1 cellular context compared by ENCODE assay signal in the genomic region with DNA sequence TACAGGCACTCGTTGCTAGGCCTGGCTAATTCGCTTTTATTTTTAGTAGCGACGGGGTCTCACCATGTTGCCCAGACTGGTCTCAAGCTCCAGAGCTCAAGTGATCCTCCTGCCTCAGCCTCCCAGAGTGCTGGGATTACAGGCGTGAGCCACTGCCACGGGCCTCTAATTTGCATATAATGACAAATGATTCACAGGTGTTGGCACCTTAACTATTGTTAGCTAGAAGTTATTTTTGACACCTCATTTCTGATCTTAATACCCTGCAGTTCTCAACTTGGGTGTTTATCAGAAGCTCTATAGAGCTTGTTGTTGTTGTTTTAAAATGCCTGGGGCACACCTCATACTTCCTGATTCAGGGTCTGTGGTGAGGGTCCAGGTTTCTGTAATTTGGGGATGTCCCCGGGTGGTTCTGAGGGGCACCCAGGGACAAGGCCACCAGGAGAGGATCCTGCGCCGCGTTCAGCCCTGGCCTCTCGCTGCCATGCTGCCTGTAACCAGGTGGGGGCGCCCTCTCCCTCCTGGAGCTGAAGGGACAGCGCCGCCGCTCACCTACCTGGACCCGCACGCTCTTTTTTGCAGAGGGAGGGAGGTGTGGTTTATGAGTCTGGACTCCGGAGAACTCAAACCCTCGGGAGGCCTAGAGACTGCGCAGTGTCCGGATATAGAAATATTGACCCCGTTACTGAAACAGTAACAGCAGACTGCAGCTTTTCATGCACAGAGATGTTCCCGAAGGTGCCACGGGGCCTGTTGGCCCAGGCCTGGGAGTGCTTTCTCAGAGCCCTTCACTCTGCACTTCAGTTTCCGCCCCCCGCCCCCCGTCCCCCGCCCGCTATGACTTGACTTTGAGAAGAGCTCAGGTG.
A peak's percentile ranks its signal among the peaks of the same experiment; 100 is the strongest.
TF ChIP-seq lines count a peak whose summit lies in the region.

No MANE protein-coding gene starts in this region.

TF ChIP-seq in HepG2, 621 proteins besides CTCF, POLR2A, EP300 and RAD21 (continued from another document and continues in another):
- TF ChIP-seq, protein P1, sequence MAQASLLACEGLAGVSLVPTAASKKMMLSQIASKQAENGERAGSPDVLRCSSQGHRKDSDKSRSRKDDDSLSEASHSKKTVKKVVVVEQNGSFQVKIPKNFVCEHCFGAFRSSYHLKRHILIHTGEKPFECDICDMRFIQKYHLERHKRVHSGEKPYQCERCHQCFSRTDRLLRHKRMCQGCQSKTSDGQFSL (CRISPR knock-in tag; IDR thresholded peaks at IDR 0.05) = no peak
- TF ChIP-seq ZNF3 (CRISPR knock-in tag; IDR thresholded peaks at IDR 0.05) (no peak), ATAD3A (CRISPR knock-in tag; IDR thresholded peaks at IDR 0.05) (no peak), MYC (CRISPR knock-in tag; IDR thresholded peaks at IDR 0.05; ENCODE audit: borderline replicate concordance) (peak; percentile 65; the same call in 1 of the 2 replicates), ZNF556 (CRISPR knock-in tag; IDR thresholded peaks at IDR 0.05; ENCODE audit: borderline replicate concordance) (peak; percentile 54; the same call in 1 of the 2 replicates), ZNF337 (CRISPR knock-in tag; IDR thresholded peaks at IDR 0.05; ENCODE audit: borderline replicate concordance, low read depth) (no peak), KLF13 (CRISPR knock-in tag; IDR thresholded peaks at IDR 0.05) (no peak), ZNF563 (CRISPR knock-in tag; IDR thresholded peaks at IDR 0.05) (no peak), SP1 (IDR thresholded peaks at IDR 0.05) (no peak), SP1 (CRISPR knock-in tag; IDR thresholded peaks at IDR 0.05) (no peak), EHMT2 (IDR thresholded peaks at IDR 0.05; ENCODE audit: borderline replicate concordance, low read depth, low read length) (no peak), MAF1 (CRISPR knock-in tag; IDR thresholded peaks at IDR 0.05; ENCODE audit: borderline replicate concordance) (no peak), ZKSCAN8 (CRISPR knock-in tag; IDR thresholded peaks at IDR 0.05; ENCODE audit: borderline replicate concordance) (peak; percentile 53; the same call in 1 of the 2 replicates), TAF1 (CRISPR knock-in tag; IDR thresholded peaks at IDR 0.05) (0 out of 2 replicates have a peak, but pooled peaks have one; percentile 17), ZNF776 (CRISPR knock-in tag; IDR thresholded peaks at IDR 0.05) (no peak), ZBTB8A (CRISPR knock-in tag; IDR thresholded peaks at IDR 0.05; ENCODE audit: borderline replicate concordance, low read depth) (no peak), RARG (CRISPR knock-in tag; IDR thresholded peaks at IDR 0.05; ENCODE audit: low read depth) (no peak), ZGPAT (CRISPR knock-in tag; IDR thresholded peaks at IDR 0.05) (peak; percentile 57; the same call in 1 of the 2 replicates), ZNF350 (CRISPR knock-in tag; IDR thresholded peaks at IDR 0.05; ENCODE audit: borderline replicate concordance, low read depth) (peak; percentile 57; the same call in 1 of the 2 replicates), ZNF124 (CRISPR knock-in tag; IDR thresholded peaks at IDR 0.05) (peak; percentile 59; the same call in 1 of the 2 replicates), FOXK1 (CRISPR knock-in tag; IDR thresholded peaks at IDR 0.05; ENCODE audit: borderline replicate concordance, low read depth) (peak; percentile 31; the same call in 1 of the 2 replicates), PTBP1 (IDR thresholded peaks at IDR 0.05; ENCODE audit: low read depth, low read length, poor library complexity, severe bottlenecking) (no peak), ZNF788 (CRISPR knock-in tag; IDR thresholded peaks at IDR 0.05; ENCODE audit: borderline replicate concordance) (0 out of 2 replicates have a peak, but pooled peaks have one; percentile 61), ZNF678 (CRISPR knock-in tag; IDR thresholded peaks at IDR 0.05) (no peak), ZFP91 (CRISPR knock-in tag; IDR thresholded peaks at IDR 0.05; ENCODE audit: borderline replicate concordance) (peak; percentile 29; the same call in 1 of the 2 replicates), POLR2G (IDR thresholded peaks at IDR 0.05; ENCODE audit: low read depth, low read length) (no peak), RELA (CRISPR knock-in tag; IDR thresholded peaks at IDR 0.05) (0 out of 2 replicates have a peak, but pooled peaks have one; percentile 72), KMT2A (CRISPR knock-in tag; IDR thresholded peaks at IDR 0.05) (peak; percentile 77), RCOR2 (CRISPR knock-in tag; IDR thresholded peaks at IDR 0.05) (no peak), REL (CRISPR knock-in tag; conservative IDR thresholded peaks at IDR 0.05) (no peak), ZNF331 (CRISPR knock-in tag; IDR thresholded peaks at IDR 0.05) (peak; percentile 77), SATB2 (CRISPR knock-in tag; IDR thresholded peaks at IDR 0.05) (no peak), HNRNPLL (IDR thresholded peaks at IDR 0.05; ENCODE audit: low read depth, low read length, poor library complexity, severe bottlenecking) (peak; percentile 39), SP5 (CRISPR knock-in tag; IDR thresholded peaks at IDR 0.05; ENCODE audit: borderline replicate concordance, low read depth) (peak; percentile 40; the same call in 1 of the 2 replicates), ZNF83 (CRISPR knock-in tag; IDR thresholded peaks at IDR 0.05; ENCODE audit: borderline replicate concordance) (no peak), ZNF777 (CRISPR knock-in tag; IDR thresholded peaks at IDR 0.05) (0 out of 2 replicates have a peak, but pooled peaks have one; percentile 36), ZNF432 (CRISPR knock-in tag; IDR thresholded peaks at IDR 0.05; ENCODE audit: borderline replicate concordance) (no peak), ZNF12 (CRISPR knock-in tag; IDR thresholded peaks at IDR 0.05) (peak; percentile 33; the same call in 1 of the 2 replicates)
- TF ChIP-seq, protein P2, sequence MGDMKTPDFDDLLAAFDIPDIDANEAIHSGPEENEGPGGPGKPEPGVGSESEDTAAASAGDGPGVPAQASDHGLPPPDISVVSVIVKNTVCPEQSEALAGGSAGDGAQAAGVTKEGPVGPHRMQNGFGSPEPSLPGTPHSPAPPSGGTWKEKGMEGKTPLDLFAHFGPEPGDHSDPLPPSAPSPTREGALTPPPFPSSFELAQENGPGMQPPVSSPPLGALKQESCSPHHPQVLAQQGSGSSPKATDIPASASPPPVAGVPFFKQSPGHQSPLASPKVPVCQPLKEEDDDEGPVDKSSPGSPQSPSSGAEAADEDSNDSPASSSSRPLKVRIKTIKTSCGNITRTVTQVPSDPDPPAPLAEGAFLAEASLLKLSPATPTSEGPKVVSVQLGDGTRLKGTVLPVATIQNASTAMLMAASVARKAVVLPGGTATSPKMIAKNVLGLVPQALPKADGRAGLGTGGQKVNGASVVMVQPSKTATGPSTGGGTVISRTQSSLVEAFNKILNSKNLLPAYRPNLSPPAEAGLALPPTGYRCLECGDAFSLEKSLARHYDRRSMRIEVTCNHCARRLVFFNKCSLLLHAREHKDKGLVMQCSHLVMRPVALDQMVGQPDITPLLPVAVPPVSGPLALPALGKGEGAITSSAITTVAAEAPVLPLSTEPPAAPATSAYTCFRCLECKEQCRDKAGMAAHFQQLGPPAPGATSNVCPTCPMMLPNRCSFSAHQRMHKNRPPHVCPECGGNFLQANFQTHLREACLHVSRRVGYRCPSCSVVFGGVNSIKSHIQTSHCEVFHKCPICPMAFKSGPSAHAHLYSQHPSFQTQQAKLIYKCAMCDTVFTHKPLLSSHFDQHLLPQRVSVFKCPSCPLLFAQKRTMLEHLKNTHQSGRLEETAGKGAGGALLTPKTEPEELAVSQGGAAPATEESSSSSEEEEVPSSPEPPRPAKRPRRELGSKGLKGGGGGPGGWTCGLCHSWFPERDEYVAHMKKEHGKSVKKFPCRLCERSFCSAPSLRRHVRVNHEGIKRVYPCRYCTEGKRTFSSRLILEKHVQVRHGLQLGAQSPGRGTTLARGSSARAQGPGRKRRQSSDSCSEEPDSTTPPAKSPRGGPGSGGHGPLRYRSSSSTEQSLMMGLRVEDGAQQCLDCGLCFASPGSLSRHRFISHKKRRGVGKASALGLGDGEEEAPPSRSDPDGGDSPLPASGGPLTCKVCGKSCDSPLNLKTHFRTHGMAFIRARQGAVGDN (CRISPR knock-in tag; IDR thresholded peaks at IDR 0.05) = peak; percentile 79
- TF ChIP-seq, protein P3, sequence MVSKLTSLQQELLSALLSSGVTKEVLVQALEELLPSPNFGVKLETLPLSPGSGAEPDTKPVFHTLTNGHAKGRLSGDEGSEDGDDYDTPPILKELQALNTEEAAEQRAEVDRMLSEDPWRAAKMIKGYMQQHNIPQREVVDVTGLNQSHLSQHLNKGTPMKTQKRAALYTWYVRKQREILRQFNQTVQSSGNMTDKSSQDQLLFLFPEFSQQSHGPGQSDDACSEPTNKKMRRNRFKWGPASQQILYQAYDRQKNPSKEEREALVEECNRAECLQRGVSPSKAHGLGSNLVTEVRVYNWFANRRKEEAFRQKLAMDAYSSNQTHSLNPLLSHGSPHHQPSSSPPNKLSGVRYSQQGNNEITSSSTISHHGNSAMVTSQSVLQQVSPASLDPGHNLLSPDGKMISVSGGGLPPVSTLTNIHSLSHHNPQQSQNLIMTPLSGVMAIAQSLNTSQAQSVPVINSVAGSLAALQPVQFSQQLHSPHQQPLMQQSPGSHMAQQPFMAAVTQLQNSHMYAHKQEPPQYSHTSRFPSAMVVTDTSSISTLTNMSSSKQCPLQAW (CRISPR knock-in tag; IDR thresholded peaks at IDR 0.05) = peak; percentile 93
- TF ChIP-seq, protein P4, sequence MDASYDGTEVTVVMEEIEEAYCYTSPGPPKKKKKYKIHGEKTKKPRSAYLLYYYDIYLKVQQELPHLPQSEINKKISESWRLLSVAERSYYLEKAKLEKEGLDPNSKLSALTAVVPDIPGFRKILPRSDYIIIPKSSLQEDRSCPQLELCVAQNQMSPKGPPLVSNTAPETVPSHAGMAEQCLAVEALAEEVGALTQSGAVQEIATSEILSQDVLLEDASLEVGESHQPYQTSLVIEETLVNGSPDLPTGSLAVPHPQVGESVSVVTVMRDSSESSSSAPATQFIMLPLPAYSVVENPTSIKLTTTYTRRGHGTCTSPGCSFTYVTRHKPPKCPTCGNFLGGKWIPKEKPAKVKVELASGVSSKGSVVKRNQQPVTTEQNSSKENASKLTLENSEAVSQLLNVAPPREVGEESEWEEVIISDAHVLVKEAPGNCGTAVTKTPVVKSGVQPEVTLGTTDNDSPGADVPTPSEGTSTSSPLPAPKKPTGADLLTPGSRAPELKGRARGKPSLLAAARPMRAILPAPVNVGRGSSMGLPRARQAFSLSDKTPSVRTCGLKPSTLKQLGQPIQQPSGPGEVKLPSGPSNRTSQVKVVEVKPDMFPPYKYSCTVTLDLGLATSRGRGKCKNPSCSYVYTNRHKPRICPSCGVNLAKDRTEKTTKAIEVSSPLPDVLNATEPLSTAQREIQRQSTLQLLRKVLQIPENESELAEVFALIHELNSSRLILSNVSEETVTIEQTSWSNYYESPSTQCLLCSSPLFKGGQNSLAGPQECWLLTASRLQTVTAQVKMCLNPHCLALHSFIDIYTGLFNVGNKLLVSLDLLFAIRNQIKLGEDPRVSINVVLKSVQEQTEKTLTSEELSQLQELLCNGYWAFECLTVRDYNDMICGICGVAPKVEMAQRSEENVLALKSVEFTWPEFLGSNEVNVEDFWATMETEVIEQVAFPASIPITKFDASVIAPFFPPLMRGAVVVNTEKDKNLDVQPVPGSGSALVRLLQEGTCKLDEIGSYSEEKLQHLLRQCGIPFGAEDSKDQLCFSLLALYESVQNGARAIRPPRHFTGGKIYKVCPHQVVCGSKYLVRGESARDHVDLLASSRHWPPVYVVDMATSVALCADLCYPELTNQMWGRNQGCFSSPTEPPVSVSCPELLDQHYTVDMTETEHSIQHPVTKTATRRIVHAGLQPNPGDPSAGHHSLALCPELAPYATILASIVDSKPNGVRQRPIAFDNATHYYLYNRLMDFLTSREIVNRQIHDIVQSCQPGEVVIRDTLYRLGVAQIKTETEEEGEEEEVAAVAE (CRISPR knock-in tag; IDR thresholded peaks at IDR 0.05; ENCODE audit: borderline replicate concordance) = 0 out of 2 replicates have a peak, but pooled peaks have one; percentile 30
